1 cellular context compared by ENCODE assay signal in genomic region chr3:136902530-136902929, GRCh38.
TF ChIP-seq lines count a peak whose summit lies in the region.

No MANE protein-coding gene starts in this region.

TF ChIP-seq in K562, 482 proteins besides CTCF, POLR2A, EP300 and RAD21:
- TF ChIP-seq SPI1 (IDR thresholded peaks at IDR 0.05; ENCODE audit: borderline replicate concordance, low read depth, low read length) = peak; percentile 85
